Comparison of ENCODE assay signal across 2 cellular contexts in the genomic region with DNA sequence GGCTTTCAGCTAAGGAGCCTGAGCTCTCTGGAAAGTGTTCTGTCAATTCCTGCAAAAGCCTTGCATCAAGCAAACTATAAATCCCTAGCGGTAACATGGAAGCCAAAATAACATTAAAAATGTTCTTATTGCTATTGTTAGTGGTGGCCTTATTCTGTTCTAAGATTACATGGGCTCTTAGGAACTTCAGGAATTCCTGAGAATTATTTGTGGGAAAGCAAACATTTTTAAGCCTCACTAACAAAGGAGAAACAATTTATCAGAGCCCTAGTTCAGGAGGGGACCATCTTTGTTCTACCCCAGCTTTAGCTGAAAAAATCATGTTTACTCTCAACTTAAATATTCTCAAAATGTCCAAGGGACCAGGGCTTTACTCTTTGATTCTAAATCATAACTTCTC.
TF ChIP-seq lines count a peak whose summit lies in the region.

No MANE protein-coding gene starts in this region.

TF ChIP-seq in endothelial cell of umbilical vein, 7 proteins besides CTCF, POLR2A, EP300 and RAD21 (continued from another document):
- TF ChIP-seq, protein P1, sequence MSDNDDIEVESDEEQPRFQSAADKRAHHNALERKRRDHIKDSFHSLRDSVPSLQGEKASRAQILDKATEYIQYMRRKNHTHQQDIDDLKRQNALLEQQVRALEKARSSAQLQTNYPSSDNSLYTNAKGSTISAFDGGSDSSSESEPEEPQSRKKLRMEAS (IDR thresholded peaks at IDR 0.05; ENCODE audit: insufficient read depth, insufficient read length): no peak
- TF ChIP-seq POLR2AphosphoS5 (IDR thresholded peaks at IDR 0.05; ENCODE audit: insufficient read depth, low read depth, low read length): no peak

TF ChIP-seq in HepG2, 621 proteins besides CTCF, POLR2A, EP300 and RAD21 (continued from another document):
- TF ChIP-seq, protein P2, sequence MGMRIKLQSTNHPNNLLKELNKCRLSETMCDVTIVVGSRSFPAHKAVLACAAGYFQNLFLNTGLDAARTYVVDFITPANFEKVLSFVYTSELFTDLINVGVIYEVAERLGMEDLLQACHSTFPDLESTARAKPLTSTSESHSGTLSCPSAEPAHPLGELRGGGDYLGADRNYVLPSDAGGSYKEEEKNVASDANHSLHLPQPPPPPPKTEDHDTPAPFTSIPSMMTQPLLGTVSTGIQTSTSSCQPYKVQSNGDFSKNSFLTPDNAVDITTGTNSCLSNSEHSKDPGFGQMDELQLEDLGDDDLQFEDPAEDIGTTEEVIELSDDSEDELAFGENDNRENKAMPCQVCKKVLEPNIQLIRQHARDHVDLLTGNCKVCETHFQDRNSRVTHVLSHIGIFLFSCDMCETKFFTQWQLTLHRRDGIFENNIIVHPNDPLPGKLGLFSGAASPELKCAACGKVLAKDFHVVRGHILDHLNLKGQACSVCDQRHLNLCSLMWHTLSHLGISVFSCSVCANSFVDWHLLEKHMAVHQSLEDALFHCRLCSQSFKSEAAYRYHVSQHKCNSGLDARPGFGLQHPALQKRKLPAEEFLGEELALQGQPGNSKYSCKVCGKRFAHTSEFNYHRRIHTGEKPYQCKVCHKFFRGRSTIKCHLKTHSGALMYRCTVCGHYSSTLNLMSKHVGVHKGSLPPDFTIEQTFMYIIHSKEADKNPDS (CRISPR knock-in tag; IDR thresholded peaks at IDR 0.05): no peak
- TF ChIP-seq ZNF747 (CRISPR knock-in tag; IDR thresholded peaks at IDR 0.05; ENCODE audit: borderline replicate concordance) (no peak), STAT5B (CRISPR knock-in tag; IDR thresholded peaks at IDR 0.05) (no peak), HDAC6 (IDR thresholded peaks at IDR 0.05; ENCODE audit: low read depth, low read length) (no peak), GLI4 (CRISPR knock-in tag; IDR thresholded peaks at IDR 0.05; ENCODE audit: borderline replicate concordance) (no peak)
- TF ChIP-seq, protein P3, sequence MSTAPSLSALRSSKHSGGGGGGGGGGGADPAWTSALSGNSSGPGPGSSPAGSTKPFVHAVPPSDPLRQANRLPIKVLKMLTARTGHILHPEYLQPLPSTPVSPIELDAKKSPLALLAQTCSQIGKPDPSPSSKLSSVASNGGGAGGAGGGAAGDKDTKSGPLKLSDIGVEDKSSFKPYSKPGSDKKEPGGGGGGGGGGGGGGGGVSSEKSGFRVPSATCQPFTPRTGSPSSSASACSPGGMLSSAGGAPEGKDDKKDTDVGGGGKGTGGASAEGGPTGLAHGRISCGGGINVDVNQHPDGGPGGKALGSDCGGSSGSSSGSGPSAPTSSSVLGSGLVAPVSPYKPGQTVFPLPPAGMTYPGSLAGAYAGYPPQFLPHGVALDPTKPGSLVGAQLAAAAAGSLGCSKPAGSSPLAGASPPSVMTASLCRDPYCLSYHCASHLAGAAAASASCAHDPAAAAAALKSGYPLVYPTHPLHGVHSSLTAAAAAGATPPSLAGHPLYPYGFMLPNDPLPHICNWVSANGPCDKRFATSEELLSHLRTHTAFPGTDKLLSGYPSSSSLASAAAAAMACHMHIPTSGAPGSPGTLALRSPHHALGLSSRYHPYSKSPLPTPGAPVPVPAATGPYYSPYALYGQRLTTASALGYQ (CRISPR knock-in tag; IDR thresholded peaks at IDR 0.05): no peak
